28 cellular contexts compared by ENCODE assay signal in genomic region chr6:15619330-15619729, GRCh38.
"Had no signal": no experiment of that assay in that cellular context is flagged by ENCODE, and none has a peak within 500 bp of the region (broad histone marks: within the 10 kb centered on the region; RNA-seq: fewer than 3 reads in every experiment).

No MANE protein-coding gene starts in this region.

- H3K9me3 ChIP-seq: left ventricle myocardium inferior, neutrophil, ovary, right atrium auricular region, suprapubic skin, thoracic aorta, tibial artery, upper lobe of right lung had no signal

- ATAC-seq: natural killer cell; sciatic nerve; stimulated activated effector memory CD8-positive, alpha-beta T cell treated with anti-CD3 and anti-CD28 coated beads, Interleukin-12 subunit alpha, Interleukin-12 subunit beta, amount 100 ng/mL, for 72 hours; upper lobe of right lung had no signal

- H3K27ac ChIP-seq: left ventricle myocardium inferior, neural progenitor cell, neutrophil, ovary, right atrium auricular region, skin epidermis, suprapubic skin, thoracic aorta, tibial artery, upper lobe of right lung had no signal

- H3K4me3 ChIP-seq: left ventricle myocardium inferior, lung, neural progenitor cell, ovary, right atrium auricular region, skin epidermis, suprapubic skin, thoracic aorta, tibial artery, upper lobe of right lung had no signal

- H3K4me2 ChIP-seq: neural progenitor cell had no signal

- H3K27me3 ChIP-seq: neural progenitor cell, neutrophil, ovary, right atrium auricular region, suprapubic skin, tibial artery, upper lobe of right lung had no signal

- DNase-seq: hypothalamus; immature natural killer cell; islet precursor cell; left ventricle myocardium inferior; mesendoderm; naive B cell; natural killer cell; nephron progenitor cell; occipital lobe; ovary; stimulated activated CD4-positive, alpha-beta T cell treated with anti-CD3 and anti-CD28 coated beads, Interleukin-12 subunit alpha, Interleukin-12 subunit beta, amount 100 ng/mL, for 4 hours; stimulated activated CD4-positive, alpha-beta T cell treated with anti-CD3 and anti-CD28 coated beads, Interleukin-15, amount 100 ng/mL, for 24 hours; stimulated activated CD4-positive, alpha-beta T cell treated with anti-CD3 and anti-CD28 coated beads, Interleukin-2, amount 100 ng/mL, for 24 hours; stimulated activated CD4-positive, alpha-beta T cell treated with anti-CD3 and anti-CD28 coated beads, Interleukin-4, amount 100 ng/mL, for 1 hour; stimulated activated naive CD4-positive, alpha-beta T cell; tibial artery; trophoblast cell; upper lobe of right lung had no signal

- FAIRE-seq: urothelium cell line had no signal

- H3K36me3 ChIP-seq: neural progenitor cell, ovary, right atrium auricular region, upper lobe of right lung had no signal
